Comparison of ENCODE assay signal across 4 cellular contexts in genomic region chr22:15565063-15565462, GRCh38. TPM values are rescaled to one million over a fixed set of nuclear protein-coding genes. Genes with fewer than 3 reads are reported as not detected.
"Had no signal": no experiment of that assay in that cellular context is flagged by ENCODE, and none has a peak within 500 bp of the region (broad histone marks: within the 10 kb centered on the region; RNA-seq: fewer than 3 reads in every experiment).

No MANE protein-coding gene starts in this region.

RNA-seq across cellular contexts. Expression of gene OR11H1, which starts 37.1 kb away (rescaled TPM):
- total RNA-seq: LHCN-M2, M059J, MCF 10A, NCI-H460 had no signal
